In genomic region chr17:1709971-1710806, GRCh38 we compare ENCODE assay signal across 8 cellular contexts. TPM values are rescaled to one million over a fixed set of nuclear protein-coding genes. Genes with fewer than 3 reads are reported as not detected.
DNase-seq lines count a peak whose midpoint lies in the region; ATAC-seq and TF ChIP-seq lines count a peak whose summit lies in the region.

Gene TLCD2 (minus strand): TSS chr17:1710377. CDS start chr17:1710242, 135 bp downstream.

- POLR2A ChIA-PET in activated CD8-positive, alpha-beta T cell treated with anti-CD3 and anti-CD28 coated beads for 36 hours (lab: Charles Lee): interaction anchor here (1.0 kb wide), 1 partner anchor 42 kb away, joined by 3 read pairs; no protein-coding TSS in a partner anchor

- TF ChIP-seq CTCF in BE2C (IDR thresholded peaks at IDR 0.05; ENCODE audit: low read depth, low read length) (no peak), foreskin keratinocyte (conservative IDR thresholded peaks at IDR 0.05) (no peak), neural progenitor cell (IDR thresholded peaks at IDR 0.05) (no peak)
- no peak for TF ChIP-seq CTCF in activated CD8-positive, alpha-beta T cell treated with anti-CD3 and anti-CD28 coated beads for 36 hours (IDR thresholded peaks at IDR 0.05)

- H3K4me1 ChIP-seq in BE2C (peaks cover 3% of the 10 kb centered on the region; the same call in 1 of the 2 replicates), HAP-1 (peaks cover 14% of the 10 kb centered on the region), foreskin keratinocyte (peaks cover 5% of the 10 kb centered on the region), neural progenitor cell (peaks cover 30% of the 10 kb centered on the region)

- H3K9me3 ChIP-seq in BE2C: no peaks in the 10 kb centered on the region
- H3K9me3 ChIP-seq in HAP-1: no peaks in the 10 kb centered on the region
- H3K9me3 ChIP-seq in neural progenitor cell (ENCODE audit: low read depth): no peaks in the 10 kb centered on the region

- no peak within 1 kb of the TSS for H3K9ac ChIP-seq in neural progenitor cell

- H3F3A ChIP-seq in neural progenitor cell (ENCODE audit: low read depth): peaks cover 33% of the 10 kb centered on the region

- H3K27me3 Mint-ChIP-seq in activated CD8-positive, alpha-beta T cell treated with anti-CD3 and anti-CD28 coated beads for 36 hours: peaks cover 22% of the 10 kb centered on the region
- peaks cover 12% of the 10 kb centered on the region for H3K27me3 Mint-ChIP-seq in neural progenitor cell (ENCODE audit: insufficient read depth, low read depth)

- no peaks in the 10 kb centered on the region for H3K79me2 ChIP-seq in neural progenitor cell (ENCODE audit: low read depth)

- H3K4me1 Mint-ChIP-seq in activated CD8-positive, alpha-beta T cell treated with anti-CD3 and anti-CD28 coated beads for 36 hours (ENCODE audit: low read depth): peaks cover 17% of the 10 kb centered on the region
- peaks cover 29% of the 10 kb centered on the region for H3K4me1 Mint-ChIP-seq in neural progenitor cell

- in situ Hi-C loops in HAP-1 (cut with MboI; ENCODE audit: low sequenced_read_pairs): loop anchor here (10.0 kb wide), 1 partner anchor 325 kb away; the partner anchor contains the start of gene DPH1

- H3K36me3 Mint-ChIP-seq in activated CD8-positive, alpha-beta T cell treated with anti-CD3 and anti-CD28 coated beads for 36 hours (ENCODE audit: low read depth): peaks cover 3% of the 10 kb centered on the region
- no peaks in the 10 kb centered on the region for H3K36me3 Mint-ChIP-seq in neural progenitor cell

- peak; percentile 37 for ATAC-seq in activated CD8-positive, alpha-beta T cell treated with anti-CD3 and anti-CD28 coated beads for 36 hours
- ATAC-seq in foreskin keratinocyte (peak; percentile 45), GM21723 (IDR thresholded peaks at IDR 0.05; ENCODE audit: unreplicated experiment) (no peak), HG03354 (IDR thresholded peaks at IDR 0.05; ENCODE audit: poor library complexity, severe bottlenecking, unreplicated experiment) (no peak), HG03135 (IDR thresholded peaks at IDR 0.05; ENCODE audit: unreplicated experiment) (no peak)

- peak within 1 kb of the TSS; percentile 30 for H3K27ac Mint-ChIP-seq in activated CD8-positive, alpha-beta T cell treated with anti-CD3 and anti-CD28 coated beads for 36 hours
- H3K27ac Mint-ChIP-seq in neural progenitor cell: no peak within 1 kb of the TSS

- CTCF ChIA-PET in activated CD8-positive, alpha-beta T cell treated with anti-CD3 and anti-CD28 coated beads for 36 hours (lab: Charles Lee): interaction anchor here (1.1 kb wide), 1 partner anchor 43 kb away, joined by 3 read pairs; no protein-coding TSS in a partner anchor

- H3K27ac ChIP-seq in foreskin keratinocyte (no peak within 1 kb of the TSS), neural progenitor cell (no peak within 1 kb of the TSS)

- H3K4me2 ChIP-seq in neural progenitor cell: peak within 1 kb of the TSS; percentile 100

- H3K4me3 Mint-ChIP-seq in activated CD8-positive, alpha-beta T cell treated with anti-CD3 and anti-CD28 coated beads for 36 hours: peak within 1 kb of the TSS; percentile 40
- H3K4me3 Mint-ChIP-seq in neural progenitor cell: peak within 1 kb of the TSS; percentile 79

- intact Hi-C loops in activated CD8-positive, alpha-beta T cell treated with anti-CD3 and anti-CD28 coated beads for 36 hours (cut with micrococcal nuclease): no loop called here

- H3K36me3 ChIP-seq in BE2C (no peaks in the 10 kb centered on the region), HAP-1 (replicated peaks) (peaks cover 9% of the 10 kb centered on the region), neural progenitor cell (no peaks in the 10 kb centered on the region)

- DNase-seq in BE2C (peak; percentile 56), HAP-1 (ENCODE audit: low spot score in 2 of 2) (peak; percentile 64 to 83), foreskin keratinocyte (peak in 1 of 2 donors; percentile 60), neural progenitor cell (ENCODE audit: low spot score) (peak; percentile 79)
- DNase-seq in activated CD8-positive, alpha-beta T cell treated with anti-CD3 and anti-CD28 coated beads for 36 hours: no peak

- peak within 1 kb of the TSS; percentile 53 for H3K4me3 ChIP-seq in BE2C (ENCODE audit: low read depth, low read length)
- peak within 1 kb of the TSS; percentile 55 for H3K4me3 ChIP-seq in HAP-1
- peak within 1 kb of the TSS; percentile 76 for H3K4me3 ChIP-seq in neural progenitor cell

- H4K20me1 ChIP-seq in neural progenitor cell (ENCODE audit: low read depth): peaks cover 8% of the 10 kb centered on the region

- H3K27me3 ChIP-seq in BE2C (no peaks in the 10 kb centered on the region), HAP-1 (ENCODE audit: low read depth) (no peaks in the 10 kb centered on the region), foreskin keratinocyte (no peaks in the 10 kb centered on the region), neural progenitor cell (peaks cover 33% of the 10 kb centered on the region)

- no peaks in the 10 kb centered on the region for H3K9me3 Mint-ChIP-seq in activated CD8-positive, alpha-beta T cell treated with anti-CD3 and anti-CD28 coated beads for 36 hours
- no peaks in the 10 kb centered on the region for H3K9me3 Mint-ChIP-seq in neural progenitor cell

- peak within 1 kb of the TSS; percentile 97 for H2AFZ ChIP-seq in neural progenitor cell (replicated peaks)

RNA-seq across cellular contexts. Expression of gene TLCD2, which starts in this region (rescaled TPM):
- 0.15 TPM for polyA plus RNA-seq in BE2C (2012; ENCODE audit: insufficient read depth, insufficient read length, low read depth)
- total RNA-seq in activated CD8-positive, alpha-beta T cell treated with anti-CD3 and anti-CD28 coated beads for 36 hours: under 1 TPM; 0.07 to 0.09 TPM
- total RNA-seq in foreskin keratinocyte (0.60 and 0.65 TPM in 2 replicates), neural progenitor cell (ENCODE audit: low replicate concordance) (0.15 and 0.28 TPM in 2 replicates)
- polyA plus RNA-seq in foreskin keratinocyte: 0.27 and 0.30 TPM in 2 replicates

Comparison
In these comparisons a context has a peak if more than half of its experiments do, and no peak if none do; other contexts are left out.
1. Peak in ATAC-seq in activated CD8-positive, alpha-beta T cell treated with anti-CD3 and anti-CD28 coated beads for 36 hours; RNA of the gene not detected or under 1 TPM.
2. Peak in ATAC-seq in foreskin keratinocyte; RNA of the gene not detected or under 1 TPM.
3. Peak in DNase-seq, H3K4me3 ChIP-seq and H3K4me2 ChIP-seq in neural progenitor cell; RNA of the gene not detected or under 1 TPM.